Comparison of ENCODE assay signal across 8 cellular contexts in the genomic region with DNA sequence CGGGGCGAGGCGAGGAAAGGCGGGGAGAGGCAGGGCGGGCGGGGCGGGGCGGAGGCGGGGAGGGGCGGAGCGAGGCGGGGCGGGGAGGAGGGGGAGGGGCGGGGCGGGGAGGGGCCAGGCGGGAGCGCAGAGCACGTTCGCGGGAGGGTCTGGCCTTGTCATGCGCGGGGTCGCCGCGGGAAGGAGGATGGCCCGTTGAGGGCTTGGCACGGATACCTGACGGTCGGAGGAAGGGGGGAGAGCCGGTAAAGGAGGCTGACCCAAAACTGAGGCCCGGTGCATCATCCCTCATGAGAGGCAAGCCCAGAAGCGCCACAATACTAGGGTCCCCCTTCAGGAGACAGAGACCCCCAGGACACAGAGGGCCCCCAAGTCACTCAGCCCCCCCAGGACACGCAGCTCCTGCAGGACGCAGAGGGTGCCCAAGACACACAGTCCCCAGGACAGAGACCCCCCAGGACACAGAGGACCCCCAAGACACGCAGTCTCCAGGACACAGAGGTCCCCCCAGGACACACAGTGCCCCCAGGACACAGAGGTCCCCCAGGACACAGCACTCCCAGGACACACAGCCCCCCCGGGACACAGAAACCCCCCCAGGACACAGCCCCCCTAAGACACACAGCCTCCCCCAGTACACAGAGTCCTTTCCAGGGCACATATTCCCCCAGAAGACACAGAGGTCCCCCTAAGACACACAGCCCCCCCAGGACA. TPM values are rescaled to one million over a fixed set of nuclear protein-coding genes. Genes with fewer than 3 reads are reported as not detected.
A peak's percentile ranks its signal among the peaks of the same experiment; 100 is the strongest.
DNase-seq lines count a peak whose midpoint lies in the region; ATAC-seq, FAIRE-seq and TF ChIP-seq lines count a peak whose summit lies in the region.

No MANE protein-coding gene starts in this region.

- H3K27me3 ChIP-seq in RWPE2 (ENCODE audit: insufficient read depth, poor library complexity, severe bottlenecking) (no peaks in the 10 kb centered on the region), upper lobe of left lung (no peaks in the 10 kb centered on the region)

- intact Hi-C loops in dendritic cell treated with granulocyte-macrophage colony-stimulating factor and Interleukin-4, amounts not matched to agents 40 ng/mL and 50 ng/mL, for 4 days (cut with micrococcal nuclease): loop anchor here (2.0 kb wide), 1 partner anchor 102 kb away; no protein-coding TSS in a partner anchor

- H3K4me1 ChIP-seq in RWPE2 (ENCODE audit: insufficient read depth, poor library complexity, severe bottlenecking): peaks cover 10% of the 10 kb centered on the region
- peaks cover 3% of the 10 kb centered on the region for H3K4me1 ChIP-seq in mesodermal cell (ENCODE audit: control insufficient read depth, insufficient read depth, low read length, poor library complexity, severe bottlenecking)
- H3K4me1 ChIP-seq in upper lobe of left lung: peaks cover 18 to 29% (median 23%) of the 10 kb centered on the region in 4 donors

- TF ChIP-seq EP300 in upper lobe of left lung (IDR thresholded peaks at IDR 0.05): no peak

- peak overlapping the region; percentile 63 for H3K4me3 Mint-ChIP-seq in dendritic cell treated with granulocyte-macrophage colony-stimulating factor and Interleukin-4, amounts not matched to agents 40 ng/mL and 50 ng/mL, for 4 days

- 0 to 9% methylated on average over 13 to 15 of the region's 36 CpGs for WGBS in mesodermal cell (ENCODE audit: insufficient coverage in 2 of 2), 2 experiments
- 9 to 52% methylated on average over 4 to 18 of the region's 36 CpGs for WGBS in upper lobe of left lung, 2 donors

- H3K9me3 Mint-ChIP-seq in dendritic cell treated with granulocyte-macrophage colony-stimulating factor and Interleukin-4, amounts not matched to agents 40 ng/mL and 50 ng/mL, for 4 days: no peaks in the 10 kb centered on the region

- TF ChIP-seq CTCF in AG10803 (conservative IDR thresholded peaks at IDR 0.05; ENCODE audit: low read length) (no peak), RWPE2 (IDR thresholded peaks at IDR 0.05; ENCODE audit: poor library complexity, severe bottlenecking) (no peak), upper lobe of left lung (IDR thresholded peaks at IDR 0.05) (no peak)

- H3K36me3 ChIP-seq in RWPE2 (ENCODE audit: low read depth) (peaks cover 25% of the 10 kb centered on the region), mesodermal cell (ENCODE audit: control insufficient read depth, insufficient read depth, low read length) (peaks cover 11% of the 10 kb centered on the region), upper lobe of left lung (peaks cover under 1 to 6% (median 3%) of the 10 kb centered on the region in 4 donors)

- peak overlapping the region; percentile 71 for H3K4me3 ChIP-seq in AG10803 (ENCODE audit: low read length)
- peak overlapping the region; percentile 33 for H3K4me3 ChIP-seq in RWPE2 (ENCODE audit: severe bottlenecking)
- peak overlapping the region; percentile 31 for H3K4me3 ChIP-seq in mesodermal cell (ENCODE audit: extremely low read depth, insufficient read depth, low read length, poor library complexity, severe bottlenecking)
- H3K4me3 ChIP-seq in upper lobe of left lung: peak overlapping the region in 3 of 4 donors; percentile 49 to 99 (median 53)

- H3K4me1 Mint-ChIP-seq in dendritic cell treated with granulocyte-macrophage colony-stimulating factor and Interleukin-4, amounts not matched to agents 40 ng/mL and 50 ng/mL, for 4 days (ENCODE audit: low read depth): peaks cover 39% of the 10 kb centered on the region

- H3K9me3 ChIP-seq in RWPE2 (ENCODE audit: severe bottlenecking): no peaks in the 10 kb centered on the region
- H3K9me3 ChIP-seq in mesodermal cell (ENCODE audit: control insufficient read depth, low read length): no peaks in the 10 kb centered on the region
- no peaks in the 10 kb centered on the region for H3K9me3 ChIP-seq in upper lobe of left lung

- H3K27ac Mint-ChIP-seq in dendritic cell treated with granulocyte-macrophage colony-stimulating factor and Interleukin-4, amounts not matched to agents 40 ng/mL and 50 ng/mL, for 4 days: peak overlapping the region; percentile 66

- H3K27me3 Mint-ChIP-seq in dendritic cell treated with granulocyte-macrophage colony-stimulating factor and Interleukin-4, amounts not matched to agents 40 ng/mL and 50 ng/mL, for 4 days: no peaks in the 10 kb centered on the region

- DNase-seq in AG10803 (ENCODE audit: low read depth) (no peak), GM12892 (ENCODE audit: insufficient read length) (peak; percentile 54), RWPE2 (ENCODE audit: low spot score) (no peak), upper lobe of left lung (peak in 1 of 2 donors; percentile 36), pons (ENCODE audit: low spot score) (no peak)

- H3K36me3 Mint-ChIP-seq in dendritic cell treated with granulocyte-macrophage colony-stimulating factor and Interleukin-4, amounts not matched to agents 40 ng/mL and 50 ng/mL, for 4 days (ENCODE audit: low read depth): peaks cover 27% of the 10 kb centered on the region

- FAIRE-seq in GM12892 (lab: Jason Lieb, UNC): no peak

- no peak for ATAC-seq in RWPE2 (ENCODE audit: low read depth)
- ATAC-seq in upper lobe of left lung (ENCODE audit: low FRiP score in 2 of 2): peak in 1 of 2 donors; percentile 19
- no peak for ATAC-seq in GM18517 (IDR thresholded peaks at IDR 0.05; ENCODE audit: unreplicated experiment)

- no peak for TF ChIP-seq POLR2A in GM12892 (IDR thresholded peaks at IDR 0.05; ENCODE audit: low read depth, low read length)
- TF ChIP-seq POLR2A in upper lobe of left lung (IDR thresholded peaks at IDR 0.05): no peak

- H3K27ac ChIP-seq in RWPE2 (ENCODE audit: poor library complexity, severe bottlenecking): peak overlapping the region; percentile 96
- no peak overlapping the region for H3K27ac ChIP-seq in mesodermal cell (ENCODE audit: low read depth, low read length, severe bottlenecking)
- peak overlapping the region; percentile 23 to 100 (median 58) for H3K27ac ChIP-seq in upper lobe of left lung

RNA-seq across cellular contexts. Expression of a gene that starts 0.7 kb away (rescaled TPM):
- polyA plus RNA-seq in GM12892 (2012; ENCODE audit: missing spikeins): 36.7 TPM
- 91.2 TPM for polyA plus RNA-seq in mesodermal cell (2013, experiment 1 of 2)
- 69.4 TPM for polyA plus RNA-seq in mesodermal cell (2013, experiment 2 of 2)
- total RNA-seq in upper lobe of left lung: 10 to 100 TPM; 54.9 to 90.0 (median 74.3) TPM

RNA-seq across cellular contexts. Expression of a gene that starts 49.6 kb away (rescaled TPM):
- 1.4 TPM for polyA plus RNA-seq in GM12892 (2012; ENCODE audit: missing spikeins)
- 7.7 TPM for polyA plus RNA-seq in mesodermal cell (2013, experiment 1 of 2)
- 7.4 TPM for polyA plus RNA-seq in mesodermal cell (2013, experiment 2 of 2)
- total RNA-seq in upper lobe of left lung: 10 to 100 TPM in 5 of 6 donors, 1 to 10 TPM in 1; 7.8 to 23.7 (median 11.4) TPM
